In the genomic region with DNA sequence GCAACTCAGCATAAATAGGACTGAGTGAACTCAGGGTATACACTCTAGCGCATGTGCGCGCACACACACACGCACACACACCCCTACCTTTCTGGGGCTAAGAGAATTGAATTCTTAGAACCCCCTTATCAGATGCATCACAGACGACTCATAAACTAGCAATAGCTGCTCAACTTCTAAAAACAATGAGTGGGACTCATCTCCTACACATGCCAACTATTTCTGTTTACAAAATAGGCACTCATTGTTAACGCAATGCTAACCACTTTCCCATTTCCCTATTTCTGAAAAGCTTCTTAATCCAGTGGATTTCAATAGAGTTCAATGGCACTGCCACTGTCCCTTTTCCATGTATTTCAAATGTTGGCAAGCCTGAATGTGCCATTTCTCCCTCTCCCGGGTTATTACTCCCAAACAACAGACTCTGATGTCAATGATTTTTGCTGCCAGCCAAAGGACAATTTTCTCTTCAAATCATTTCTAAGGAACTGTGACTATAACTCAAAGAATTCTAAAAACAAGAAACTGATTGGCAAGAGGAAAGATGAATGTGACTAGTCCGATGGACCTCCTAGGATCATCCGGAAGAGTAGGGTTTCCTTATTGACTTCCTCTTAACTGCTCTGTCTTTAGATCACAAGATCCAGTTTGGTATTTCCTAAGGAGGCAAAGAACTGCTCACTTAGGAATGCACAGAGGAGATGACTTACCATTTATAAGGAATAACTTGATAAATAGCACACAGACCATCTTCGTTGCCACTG, we compare ENCODE assay signal across 1 cellular context.
A peak's percentile ranks its signal among the peaks of the same experiment; 100 is the strongest.
TF ChIP-seq lines count a peak whose summit lies in the region.

No MANE protein-coding gene starts in this region.

TF ChIP-seq in SK-N-SH treated with all-trans-retinoic acid at 6 μM for 48 hours, 23 proteins besides CTCF, POLR2A, EP300 and RAD21 (continued from another document):
- TF ChIP-seq ZFP3 (CRISPR knock-in tag; IDR thresholded peaks at IDR 0.05) (0 out of 2 replicates have a peak, but pooled peaks have one; percentile 22), ISL1 (CRISPR knock-in tag; IDR thresholded peaks at IDR 0.05) (peak; percentile 65), SNAI2 (CRISPR knock-in tag; IDR thresholded peaks at IDR 0.05) (no peak), GLIS3 (CRISPR knock-in tag; IDR thresholded peaks at IDR 0.05) (no peak), TCF4 (CRISPR knock-in tag; IDR thresholded peaks at IDR 0.05; ENCODE audit: borderline replicate concordance) (no peak)
